In genomic region chr9:75027187-75028107, GRCh38 we compare ENCODE assay signal across 2 cellular contexts.
TF ChIP-seq lines count a peak whose summit lies in the region.

No MANE protein-coding gene starts in this region.

TF ChIP-seq in WTC11, 78 proteins besides CTCF, POLR2A, EP300 and RAD21 (continued from another document):
- 0 out of 2 replicates have a peak, but pooled peaks have one; percentile 11 for TF ChIP-seq ZBTB43 (CRISPR knock-in tag; IDR thresholded peaks at IDR 0.05)
- TF ChIP-seq NFE2L1 (CRISPR knock-in tag; IDR thresholded peaks at IDR 0.05) = 0 out of 2 replicates have a peak, but pooled peaks have one; percentile 34
- no peak for TF ChIP-seq TEAD4 (CRISPR knock-in tag; IDR thresholded peaks at IDR 0.05)
- TF ChIP-seq USF2 (CRISPR knock-in tag; IDR thresholded peaks at IDR 0.05) = no peak; the same call in 1 of the 2 replicates
- TF ChIP-seq ZSCAN18 (CRISPR knock-in tag; IDR thresholded peaks at IDR 0.05) = no peak
- TF ChIP-seq FOXK1 (CRISPR knock-in tag; IDR thresholded peaks at IDR 0.05) = no peak; the same call in 1 of the 2 replicates
- no peak for TF ChIP-seq GTF2I (CRISPR knock-in tag; conservative IDR thresholded peaks at IDR 0.05)
- no peak for TF ChIP-seq HMGA2 (CRISPR knock-in tag; IDR thresholded peaks at IDR 0.05)
- no peak for TF ChIP-seq MXD4 (CRISPR knock-in tag; IDR thresholded peaks at IDR 0.05; ENCODE audit: borderline replicate concordance)
- 0 out of 2 replicates have a peak, but pooled peaks have one; percentile 16 for TF ChIP-seq MYBL2 (CRISPR knock-in tag; IDR thresholded peaks at IDR 0.05)
- TF ChIP-seq PREB (CRISPR knock-in tag; IDR thresholded peaks at IDR 0.05; ENCODE audit: borderline replicate concordance) = no peak
- TF ChIP-seq RORB (CRISPR knock-in tag; IDR thresholded peaks at IDR 0.05) = no peak
- TF ChIP-seq ESRRA (CRISPR knock-in tag; IDR thresholded peaks at IDR 0.05; ENCODE audit: borderline replicate concordance) = 0 out of 2 replicates have a peak, but pooled peaks have one; percentile 70
- TF ChIP-seq ZNF423 (CRISPR knock-in tag; IDR thresholded peaks at IDR 0.05) = no peak
- TF ChIP-seq STAT6 (CRISPR knock-in tag; conservative IDR thresholded peaks at IDR 0.05; ENCODE audit: low read depth) = no peak
- TF ChIP-seq SP1 (CRISPR knock-in tag; conservative IDR thresholded peaks at IDR 0.05) = no peak; the same call in 1 of the 2 replicates
- TF ChIP-seq GABPB1 (CRISPR knock-in tag; IDR thresholded peaks at IDR 0.05) = no peak

TF ChIP-seq in HepG2, 621 proteins besides CTCF, POLR2A, EP300 and RAD21 (continued from another document and continues in another):
- TF ChIP-seq ZNF333 (CRISPR knock-in tag; IDR thresholded peaks at IDR 0.05; ENCODE audit: borderline replicate concordance) (no peak), NR2F1 (CRISPR knock-in tag; IDR thresholded peaks at IDR 0.05) (0 out of 4 replicates have a peak, but pooled peaks of 1 of the 2 experiments have one; percentile 17), CEBPB (IDR thresholded peaks at IDR 0.05; ENCODE audit: borderline replicate concordance, low read depth, low read length) (no peak), NCOR1 (IDR thresholded peaks at IDR 0.05; ENCODE audit: borderline replicate concordance, low read length) (no peak), DMTF1 (CRISPR knock-in tag; IDR thresholded peaks at IDR 0.05) (no peak; the same call in 1 of the 2 replicates), KDM1A (CRISPR knock-in tag; IDR thresholded peaks at IDR 0.05) (no peak), AFF4 (CRISPR knock-in tag; IDR thresholded peaks at IDR 0.05) (no peak), GMEB1 (CRISPR knock-in tag; IDR thresholded peaks at IDR 0.05; ENCODE audit: borderline replicate concordance) (no peak), ZNF260 (CRISPR knock-in tag; IDR thresholded peaks at IDR 0.05; ENCODE audit: borderline replicate concordance, low read depth) (no peak), SMARCC2 (IDR thresholded peaks at IDR 0.05) (no peak), ZHX2 (IDR thresholded peaks at IDR 0.05; ENCODE audit: low read depth) (no peak), ZHX2 (CRISPR knock-in tag; IDR thresholded peaks at IDR 0.05; ENCODE audit: borderline replicate concordance) (peak; percentile 81; the same call in 1 of the 2 replicates), ERF (CRISPR knock-in tag; IDR thresholded peaks at IDR 0.05) (no peak), RERE (CRISPR knock-in tag; IDR thresholded peaks at IDR 0.05; ENCODE audit: low read depth) (0 out of 2 replicates have a peak, but pooled peaks have one; percentile 5), KLF9 (CRISPR knock-in tag; IDR thresholded peaks at IDR 0.05; ENCODE audit: low read depth) (no peak; the same call in 1 of the 2 replicates), DMAP1 (CRISPR knock-in tag; IDR thresholded peaks at IDR 0.05) (peak; percentile 80), TIGD3 (CRISPR knock-in tag; IDR thresholded peaks at IDR 0.05; ENCODE audit: borderline replicate concordance) (no peak), KLF16 (CRISPR knock-in tag; IDR thresholded peaks at IDR 0.05) (0 out of 4 replicates have a peak, but pooled peaks of 1 of the 2 experiments have one; percentile 3), BCL6 (CRISPR knock-in tag; IDR thresholded peaks at IDR 0.05) (no peak), TAF1 (CRISPR knock-in tag; IDR thresholded peaks at IDR 0.05) (no peak), ZNF264 (CRISPR knock-in tag; IDR thresholded peaks at IDR 0.05) (no peak), RXRB (CRISPR knock-in tag; IDR thresholded peaks at IDR 0.05; ENCODE audit: borderline replicate concordance) (peak; percentile 48; the same call in 1 of the 2 replicates), SP1 (IDR thresholded peaks at IDR 0.05) (no peak), SP1 (CRISPR knock-in tag; IDR thresholded peaks at IDR 0.05) (no peak), TSC22D2 (CRISPR knock-in tag; IDR thresholded peaks at IDR 0.05; ENCODE audit: borderline replicate concordance) (0 out of 2 replicates have a peak, but pooled peaks have one; percentile 21), FOXJ3 (CRISPR knock-in tag; IDR thresholded peaks at IDR 0.05; ENCODE audit: borderline replicate concordance) (no peak), HNRNPK (IDR thresholded peaks at IDR 0.05; ENCODE audit: low read depth, low read length, poor library complexity, severe bottlenecking) (no peak), ZNF496 (CRISPR knock-in tag; IDR thresholded peaks at IDR 0.05; ENCODE audit: insufficient replicate concordance) (no peak), ELF3 (CRISPR knock-in tag; IDR thresholded peaks at IDR 0.05) (no peak), HNF4G (IDR thresholded peaks at IDR 0.05; ENCODE audit: borderline replicate concordance, low read depth, low read length) (no peak), HNF4G (CRISPR knock-in tag; IDR thresholded peaks at IDR 0.05; ENCODE audit: borderline replicate concordance, low read depth) (0 out of 2 replicates have a peak, but pooled peaks have one; percentile 47)
